Comparison of ENCODE assay signal across 8 cellular contexts in the genomic region with DNA sequence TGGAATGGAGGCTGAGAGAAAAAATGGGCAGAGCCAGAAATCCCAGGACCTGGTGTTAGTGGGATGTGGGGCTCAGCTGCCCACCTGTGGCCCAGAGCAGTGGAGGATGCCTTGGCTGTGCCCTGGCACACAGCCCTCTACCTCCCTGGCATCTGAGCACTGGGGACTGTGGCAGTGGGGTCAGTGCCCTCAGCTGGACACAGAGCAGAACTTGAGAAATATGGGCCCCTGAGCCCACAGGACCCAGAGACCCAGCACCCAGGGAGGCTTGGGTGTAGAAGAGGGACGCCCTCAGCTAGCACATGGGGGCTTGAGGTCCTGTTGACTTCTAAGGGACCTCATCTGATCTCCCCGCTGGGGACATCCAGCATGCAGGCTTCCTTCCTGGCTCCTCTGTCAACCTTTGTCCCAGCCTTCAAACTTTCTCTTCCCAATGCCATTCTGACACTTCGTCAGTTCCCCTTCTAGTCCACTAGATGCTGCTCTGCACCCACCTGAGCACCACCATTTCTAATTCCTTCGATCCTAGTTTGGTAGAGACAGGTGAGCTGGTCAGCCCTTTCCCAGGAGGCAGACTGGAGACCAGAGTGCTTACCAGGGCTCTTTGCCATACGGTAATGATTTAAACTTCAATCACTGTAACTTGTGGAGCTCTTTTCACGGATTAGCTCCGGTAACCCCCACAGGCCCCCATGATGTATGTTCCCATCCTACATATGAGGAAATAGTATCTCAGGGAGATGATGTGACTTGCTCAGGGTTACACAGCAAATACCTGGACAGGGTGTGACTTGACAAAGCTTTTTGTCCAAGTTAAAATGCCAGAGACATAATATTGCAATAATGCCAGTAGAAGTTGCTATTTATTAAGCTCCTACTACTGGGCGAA.
DNase-seq lines count a peak whose midpoint lies in the region; ATAC-seq and TF ChIP-seq lines count a peak whose summit lies in the region.

No MANE protein-coding gene starts in this region.

- intact Hi-C loops in activated CD8-positive, alpha-beta T cell treated with anti-CD3 and anti-CD28 coated beads for 36 hours (cut with micrococcal nuclease) = no loop called here
- intact Hi-C loops in MCF 10A (cut with micrococcal nuclease) = loop anchor here (1.0 kb wide), 3 partner anchors 275 to 594 kb away; no protein-coding TSS in a partner anchor

- H3K9me3 Mint-ChIP-seq in activated CD8-positive, alpha-beta T cell treated with anti-CD3 and anti-CD28 coated beads for 36 hours = no peaks in the 10 kb centered on the region
- H3K9me3 Mint-ChIP-seq in activated CD8-positive, alpha-beta T cell treated with anti-CD3 and anti-CD28 coated beads, Interleukin-2, amount 10 ng/mL, durations not matched to agents 7 days and 5 days (ENCODE audit: insufficient read depth) = no peaks in the 10 kb centered on the region
- H3K9me3 Mint-ChIP-seq in MCF 10A (ENCODE audit: unreplicated experiment) (no peaks in the 10 kb centered on the region), memory B cell (no peaks in the 10 kb centered on the region)

- H3K36me3 Mint-ChIP-seq in activated CD8-positive, alpha-beta T cell treated with anti-CD3 and anti-CD28 coated beads for 36 hours (ENCODE audit: low read depth) = no peaks in the 10 kb centered on the region
- H3K36me3 Mint-ChIP-seq in activated CD8-positive, alpha-beta T cell treated with anti-CD3 and anti-CD28 coated beads, Interleukin-2, amount 10 ng/mL, durations not matched to agents 7 days and 5 days (ENCODE audit: low read depth) = no peaks in the 10 kb centered on the region
- H3K36me3 Mint-ChIP-seq in MCF 10A (ENCODE audit: insufficient read depth, unreplicated experiment) = no peaks in the 10 kb centered on the region
- no peaks in the 10 kb centered on the region for H3K36me3 Mint-ChIP-seq in memory B cell

- BruUV-seq in MCF 10A (replicated peaks; lab: Mats Ljungman, UMichigan) = no TSS peak

- peaks cover 33% of the 10 kb centered on the region for H3K27me3 Mint-ChIP-seq in activated CD8-positive, alpha-beta T cell treated with anti-CD3 and anti-CD28 coated beads for 36 hours
- peaks cover 23% of the 10 kb centered on the region for H3K27me3 Mint-ChIP-seq in activated CD8-positive, alpha-beta T cell treated with anti-CD3 and anti-CD28 coated beads, Interleukin-2, amount 10 ng/mL, durations not matched to agents 7 days and 5 days (ENCODE audit: low read depth)
- H3K27me3 Mint-ChIP-seq in MCF 10A (ENCODE audit: insufficient read depth, unreplicated experiment) (peaks cover 19% of the 10 kb centered on the region), memory B cell (peaks cover 36% of the 10 kb centered on the region)

- POLR2A ChIA-PET in activated CD8-positive, alpha-beta T cell treated with anti-CD3 and anti-CD28 coated beads for 36 hours (lab: Charles Lee) = no interaction called here
- POLR2A ChIA-PET in activated CD8-positive, alpha-beta T cell treated with anti-CD3 and anti-CD28 coated beads, Interleukin-2, amount 10 ng/mL, durations not matched to agents 7 days and 5 days (lab: Charles Lee) = no interaction called here
- POLR2A ChIA-PET in MCF 10A (lab: Yijun Ruan, JAX) = interaction anchor here (0.7 kb wide), 2 partner anchors 268 to 598 kb away, joined by 3 to 4 read pairs; no protein-coding TSS in a partner anchor

- CTCF ChIA-PET in activated CD8-positive, alpha-beta T cell treated with anti-CD3 and anti-CD28 coated beads for 36 hours (lab: Charles Lee) = interaction anchor here (0.6 to 1.4 kb wide), 9 partner anchors 9 to 594 kb away, joined by 3 to 6 read pairs (median 3); no protein-coding TSS in a partner anchor
- CTCF ChIA-PET in activated CD8-positive, alpha-beta T cell treated with anti-CD3 and anti-CD28 coated beads, Interleukin-2, amount 10 ng/mL, durations not matched to agents 7 days and 5 days (lab: Charles Lee) = interaction anchor here (0.5 to 2.4 kb wide), 6 partner anchors 31 to 699 kb away, joined by 3 to 6 read pairs (median 3); no protein-coding TSS in a partner anchor
- CTCF ChIA-PET in MCF 10A (lab: Yijun Ruan, JAX) = interaction anchor here (0.6 to 2.9 kb wide), 47 partner anchors 8 to 1467 kb away, joined by 3 to 51 read pairs (median 4); partner anchors contain the start of genes ALKBH2 and FICD

- no peak for DNase-seq in activated CD8-positive, alpha-beta T cell treated with anti-CD3 and anti-CD28 coated beads for 36 hours
- no peak for DNase-seq in activated CD8-positive, alpha-beta T cell treated with anti-CD3 and anti-CD28 coated beads, Interleukin-2, amount 10 ng/mL, durations not matched to agents 7 days and 5 days
- DNase-seq in NCI-H2107 treated with DMSO at 0.1 percent for 48 hours (lab: John Stamatoyannopoulos, UW; ENCODE audit: unreplicated experiment) (peak; percentile 26), MCF 10A (ENCODE audit: unreplicated experiment) (peak; percentile 46), memory B cell (ENCODE audit: low spot score in 2 of 2) (peak in 1 of 2 donors; percentile 11)
- no peak for DNase-seq in stimulated activated CD4-positive, alpha-beta T cell treated with anti-CD3 and anti-CD28 coated beads, Interleukin-2, amount 100 ng/mL, for 24 hours

- no peak for ATAC-seq in activated CD8-positive, alpha-beta T cell treated with anti-CD3 and anti-CD28 coated beads for 36 hours
- ATAC-seq in activated CD8-positive, alpha-beta T cell treated with anti-CD3 and anti-CD28 coated beads, Interleukin-2, amount 10 ng/mL, durations not matched to agents 7 days and 5 days = no peak
- ATAC-seq in memory B cell (ENCODE audit: low read depth) (peak; percentile 32), HG03039 (IDR thresholded peaks at IDR 0.05; ENCODE audit: unreplicated experiment) (no peak), HG03460 (IDR thresholded peaks at IDR 0.05; ENCODE audit: unreplicated experiment) (no peak)

- H3K4me1 Mint-ChIP-seq in activated CD8-positive, alpha-beta T cell treated with anti-CD3 and anti-CD28 coated beads for 36 hours (ENCODE audit: low read depth) = no peaks in the 10 kb centered on the region
- no peaks in the 10 kb centered on the region for H3K4me1 Mint-ChIP-seq in activated CD8-positive, alpha-beta T cell treated with anti-CD3 and anti-CD28 coated beads, Interleukin-2, amount 10 ng/mL, durations not matched to agents 7 days and 5 days (ENCODE audit: low read depth)
- H3K4me1 Mint-ChIP-seq in MCF 10A (ENCODE audit: insufficient read depth, unreplicated experiment) (no peaks in the 10 kb centered on the region), memory B cell (peaks cover 4% of the 10 kb centered on the region)

- no peak overlapping the region for H3K4me3 Mint-ChIP-seq in activated CD8-positive, alpha-beta T cell treated with anti-CD3 and anti-CD28 coated beads for 36 hours
- no peak overlapping the region for H3K4me3 Mint-ChIP-seq in activated CD8-positive, alpha-beta T cell treated with anti-CD3 and anti-CD28 coated beads, Interleukin-2, amount 10 ng/mL, durations not matched to agents 7 days and 5 days
- H3K4me3 Mint-ChIP-seq in MCF 10A (ENCODE audit: unreplicated experiment) (no peak overlapping the region), memory B cell (no peak overlapping the region)

- H3K27ac Mint-ChIP-seq in activated CD8-positive, alpha-beta T cell treated with anti-CD3 and anti-CD28 coated beads for 36 hours = no peak overlapping the region
- H3K27ac Mint-ChIP-seq in activated CD8-positive, alpha-beta T cell treated with anti-CD3 and anti-CD28 coated beads, Interleukin-2, amount 10 ng/mL, durations not matched to agents 7 days and 5 days = no peak overlapping the region
- H3K27ac Mint-ChIP-seq in MCF 10A (ENCODE audit: low read depth, unreplicated experiment) (no peak overlapping the region), memory B cell (no peak overlapping the region)

- TF ChIP-seq CTCF in activated CD8-positive, alpha-beta T cell treated with anti-CD3 and anti-CD28 coated beads for 36 hours (IDR thresholded peaks at IDR 0.05) = peak; percentile 45
- peak; percentile 61 for TF ChIP-seq CTCF in MCF 10A (IDR thresholded peaks at IDR 0.05; ENCODE audit: unreplicated experiment)

Comparison
In these comparisons a context has a peak if more than half of its experiments do, and no peak if none do; other contexts are left out.
1. DNase-seq: peak in NCI-H2107 treated with DMSO at 0.1 percent for 48 hours (single experiment) and MCF 10A (single experiment); none in activated CD8-positive, alpha-beta T cell treated with anti-CD3 and anti-CD28 coated beads for 36 hours (single experiment), activated CD8-positive, alpha-beta T cell treated with anti-CD3 and anti-CD28 coated beads, Interleukin-2, amount 10 ng/mL, durations not matched to agents 7 days and 5 days (single experiment) and stimulated activated CD4-positive, alpha-beta T cell treated with anti-CD3 and anti-CD28 coated beads, Interleukin-2, amount 100 ng/mL, for 24 hours (0 of 2).